Comparison of ENCODE assay signal across 8 cellular contexts in genomic region chr20:4726710-4727391, GRCh38. TPM values are rescaled to one million over a fixed set of nuclear protein-coding genes. Genes with fewer than 3 reads are reported as not detected.
DNase-seq lines count a peak whose midpoint lies in the region; ATAC-seq and TF ChIP-seq lines count a peak whose summit lies in the region.

No MANE protein-coding gene starts in this region.

- H3K4me3 ChIP-seq in endocrine pancreas (ENCODE audit: control insufficient read depth, insufficient read depth, low read length) (peak overlapping the region; percentile 66), spleen (peak overlapping the region in 6 of 8 donors; percentile 6 to 53 (median 24))

- intact Hi-C loops in spleen (cut with DNase I; ENCODE audit: low total_unique reads) = no loop called here

- WGBS in spleen, 5 donors = 21 to 27% (median 23%) methylated on average over 16 of the region's 16 CpGs

- ATAC-seq in GM21423 (IDR thresholded peaks at IDR 0.05; ENCODE audit: unreplicated experiment) = peak; percentile 54
- ATAC-seq in T-cell (replicated peaks in 1 of 4) = peak; percentile 65 to 93 (median 73)
- no peak for ATAC-seq in GM21526 (IDR thresholded peaks at IDR 0.05; ENCODE audit: low FRiP score, unreplicated experiment)
- ATAC-seq in HG03039 (IDR thresholded peaks at IDR 0.05; ENCODE audit: unreplicated experiment) = no peak

- H3K4me3 Mint-ChIP-seq in T-cell = peak overlapping the region; percentile 58 to 62 (median 61)

- peaks cover 11 to 18% (median 17%) of the 10 kb centered on the region in 3 donors for H3K4me1 Mint-ChIP-seq in T-cell

- H3K9me3 ChIP-seq in endocrine pancreas (ENCODE audit: control insufficient read depth, low read length) (no peaks in the 10 kb centered on the region), spleen (no peaks in the 10 kb centered on the region)

- H3K9ac ChIP-seq in endocrine pancreas (ENCODE audit: control insufficient read depth, insufficient read depth, low read length) = no peak overlapping the region

- H3K9me3 Mint-ChIP-seq in T-cell = no peaks in the 10 kb centered on the region

- no peak for TF ChIP-seq POLR2A in spleen (IDR thresholded peaks at IDR 0.05)

- H3K27me3 Mint-ChIP-seq in T-cell = peaks cover 0 to 2% of the 10 kb centered on the region in 2 donors

- CTCF ChIA-PET in T-cell (lab: Charles Lee) = interaction anchor here (0.6 to 2.1 kb wide), 5 partner anchors 10 to 374 kb away, joined by 4 to 14 read pairs (median 4); no protein-coding TSS in a partner anchor

- H3K36me3 ChIP-seq in endocrine pancreas (ENCODE audit: control insufficient read depth, insufficient read depth, low read length) = no peaks in the 10 kb centered on the region
- H3K36me3 ChIP-seq in spleen = no peaks in the 10 kb centered on the region

- peak overlapping the region; percentile 59 to 85 (median 72) for H3K27ac ChIP-seq in spleen

- H3K4me1 ChIP-seq in endocrine pancreas (ENCODE audit: control insufficient read depth, insufficient read depth, low read length) (no peaks in the 10 kb centered on the region), spleen (peaks cover 6 to 34% (median 22%) of the 10 kb centered on the region in 6 donors)

- no peaks in the 10 kb centered on the region for H3K36me3 Mint-ChIP-seq in T-cell

- H3K27me3 ChIP-seq in endocrine pancreas (ENCODE audit: control insufficient read depth, insufficient read depth, low read length) = no peaks in the 10 kb centered on the region
- no peaks in the 10 kb centered on the region for H3K27me3 ChIP-seq in spleen (replicated peaks in 1 of 7)

- no peak for TF ChIP-seq CTCF in spleen (IDR thresholded peaks at IDR 0.05 in 8 of 11, conservative IDR thresholded peaks at IDR 0.05 in 3 of 11)

- peak overlapping the region; percentile 76 to 85 for H3K27ac Mint-ChIP-seq in T-cell

- POLR2A ChIA-PET in T-cell (lab: Charles Lee) = interaction anchor here (0.6 kb wide), 3 partner anchors 64 to 616 kb away, joined by 3 to 4 read pairs (median 3); no protein-coding TSS in a partner anchor

- DNase-seq in AG08395 (ENCODE audit: low spot score) = peak; percentile 58
- peak in 30 of 34 experiments; percentile 11 to 63 (median 39) for DNase-seq in T-cell
- peak; percentile 80 for DNase-seq in spleen
- DNase-seq in T-helper 9 cell = no peak

RNA-seq across cellular contexts. Expression of gene PRND, which starts 5.1 kb away (rescaled TPM):
- total RNA-seq in T-cell (not detected), spleen (not detected)
- polyA plus RNA-seq in spleen = under 1 TPM in 1 of 3 donors, not detected in 2; 0.03 TPM

RNA-seq across cellular contexts. Expression of gene PRNP, which starts 40.6 kb away (rescaled TPM):
- total RNA-seq in T-cell (10 to 100 TPM; 48.6 to 76.5 (median 66.4) TPM), spleen (10 to 100 TPM; 49.7 to 92.4 (median 78.3) TPM)
- 10 to 100 TPM; 25.9 to 37.5 (median 31.9) TPM for polyA plus RNA-seq in spleen

Comparison
In these comparisons a context has a peak if more than half of its experiments do, and no peak if none do; other contexts are left out.
1. ATAC-seq: peak in GM21423 (single experiment) and T-cell (4 of 4); none in GM21526 (single experiment) and HG03039 (single experiment).